Comparison of ENCODE assay signal across 1 cellular context in genomic region chr20:58309607-58310290, GRCh38.
A peak's percentile ranks its signal among the peaks of the same experiment; 100 is the strongest.
TF ChIP-seq lines count a peak whose summit lies in the region.

Gene RAB22A, plus strand, starts transcription at chr20:58309715. Its CDS starts 262 bp downstream, at chr20:58309977.

TF ChIP-seq in HepG2, 621 proteins besides CTCF, POLR2A, EP300 and RAD21 (continued from another document and continues in another):
- TF ChIP-seq ZNF333 (CRISPR knock-in tag; IDR thresholded peaks at IDR 0.05; ENCODE audit: borderline replicate concordance): peak; percentile 91; the same call in 1 of the 2 replicates
- 0 out of 2 replicates have a peak, but pooled peaks have one; percentile 55 for TF ChIP-seq ZIK1 (CRISPR knock-in tag; IDR thresholded peaks at IDR 0.05; ENCODE audit: borderline replicate concordance, low read depth)
- no peak for TF ChIP-seq RFX3 (CRISPR knock-in tag; IDR thresholded peaks at IDR 0.05)
- TF ChIP-seq ASH2L (IDR thresholded peaks at IDR 0.05; ENCODE audit: insufficient read length, low read depth, low read length): peak; percentile 38
- 0 out of 2 replicates have a peak, but pooled peaks have one; percentile 47 for TF ChIP-seq STAT5B (CRISPR knock-in tag; IDR thresholded peaks at IDR 0.05)
- peak; percentile 80 for TF ChIP-seq SPEN (CRISPR knock-in tag; IDR thresholded peaks at IDR 0.05; ENCODE audit: low read depth)
- TF ChIP-seq HES4 (CRISPR knock-in tag; IDR thresholded peaks at IDR 0.05; ENCODE audit: borderline replicate concordance): peak; percentile 92
- no peak for TF ChIP-seq DMAP1 (CRISPR knock-in tag; IDR thresholded peaks at IDR 0.05)
- no peak for TF ChIP-seq HOXD1 (CRISPR knock-in tag; IDR thresholded peaks at IDR 0.05)
- 0 out of 2 replicates have a peak, but pooled peaks have one; percentile 49 for TF ChIP-seq ZSCAN12 (CRISPR knock-in tag; IDR thresholded peaks at IDR 0.05)
- TF ChIP-seq, protein P1, sequence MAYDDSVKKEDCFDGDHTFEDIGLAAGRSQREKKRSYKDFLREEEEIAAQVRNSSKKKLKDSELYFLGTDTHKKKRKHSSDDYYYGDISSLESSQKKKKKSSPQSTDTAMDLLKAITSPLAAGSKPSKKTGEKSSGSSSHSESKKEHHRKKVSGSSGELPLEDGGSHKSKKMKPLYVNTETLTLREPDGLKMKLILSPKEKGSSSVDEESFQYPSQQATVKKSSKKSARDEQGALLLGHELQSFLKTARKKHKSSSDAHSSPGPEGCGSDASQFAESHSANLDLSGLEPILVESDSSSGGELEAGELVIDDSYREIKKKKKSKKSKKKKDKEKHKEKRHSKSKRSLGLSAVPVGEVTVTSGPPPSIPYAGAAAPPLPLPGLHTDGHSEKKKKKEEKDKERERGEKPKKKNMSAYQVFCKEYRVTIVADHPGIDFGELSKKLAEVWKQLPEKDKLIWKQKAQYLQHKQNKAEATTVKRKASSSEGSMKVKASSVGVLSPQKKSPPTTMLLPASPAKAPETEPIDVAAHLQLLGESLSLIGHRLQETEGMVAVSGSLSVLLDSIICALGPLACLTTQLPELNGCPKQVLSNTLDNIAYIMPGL (CRISPR knock-in tag; IDR thresholded peaks at IDR 0.05; ENCODE audit: borderline replicate concordance in 1 of 2, low read depth in 1 of 2): peak in 1 of 2 experiments; percentile 50; a peak in 2 of 4 replicates
- TF ChIP-seq KDM5B (CRISPR knock-in tag; IDR thresholded peaks at IDR 0.05; ENCODE audit: borderline replicate concordance): peak; percentile 82
- TF ChIP-seq NR1H2 (CRISPR knock-in tag; IDR thresholded peaks at IDR 0.05; ENCODE audit: borderline replicate concordance, low read depth): no peak
- peak; percentile 79; the same call in 1 of the 2 replicates for TF ChIP-seq SALL2 (CRISPR knock-in tag; IDR thresholded peaks at IDR 0.05)
- peak; percentile 31; the same call in 1 of the 2 replicates for TF ChIP-seq POGZ (CRISPR knock-in tag; IDR thresholded peaks at IDR 0.05)
- TF ChIP-seq DR1 (CRISPR knock-in tag; IDR thresholded peaks at IDR 0.05): no peak
- TF ChIP-seq, protein P2, sequence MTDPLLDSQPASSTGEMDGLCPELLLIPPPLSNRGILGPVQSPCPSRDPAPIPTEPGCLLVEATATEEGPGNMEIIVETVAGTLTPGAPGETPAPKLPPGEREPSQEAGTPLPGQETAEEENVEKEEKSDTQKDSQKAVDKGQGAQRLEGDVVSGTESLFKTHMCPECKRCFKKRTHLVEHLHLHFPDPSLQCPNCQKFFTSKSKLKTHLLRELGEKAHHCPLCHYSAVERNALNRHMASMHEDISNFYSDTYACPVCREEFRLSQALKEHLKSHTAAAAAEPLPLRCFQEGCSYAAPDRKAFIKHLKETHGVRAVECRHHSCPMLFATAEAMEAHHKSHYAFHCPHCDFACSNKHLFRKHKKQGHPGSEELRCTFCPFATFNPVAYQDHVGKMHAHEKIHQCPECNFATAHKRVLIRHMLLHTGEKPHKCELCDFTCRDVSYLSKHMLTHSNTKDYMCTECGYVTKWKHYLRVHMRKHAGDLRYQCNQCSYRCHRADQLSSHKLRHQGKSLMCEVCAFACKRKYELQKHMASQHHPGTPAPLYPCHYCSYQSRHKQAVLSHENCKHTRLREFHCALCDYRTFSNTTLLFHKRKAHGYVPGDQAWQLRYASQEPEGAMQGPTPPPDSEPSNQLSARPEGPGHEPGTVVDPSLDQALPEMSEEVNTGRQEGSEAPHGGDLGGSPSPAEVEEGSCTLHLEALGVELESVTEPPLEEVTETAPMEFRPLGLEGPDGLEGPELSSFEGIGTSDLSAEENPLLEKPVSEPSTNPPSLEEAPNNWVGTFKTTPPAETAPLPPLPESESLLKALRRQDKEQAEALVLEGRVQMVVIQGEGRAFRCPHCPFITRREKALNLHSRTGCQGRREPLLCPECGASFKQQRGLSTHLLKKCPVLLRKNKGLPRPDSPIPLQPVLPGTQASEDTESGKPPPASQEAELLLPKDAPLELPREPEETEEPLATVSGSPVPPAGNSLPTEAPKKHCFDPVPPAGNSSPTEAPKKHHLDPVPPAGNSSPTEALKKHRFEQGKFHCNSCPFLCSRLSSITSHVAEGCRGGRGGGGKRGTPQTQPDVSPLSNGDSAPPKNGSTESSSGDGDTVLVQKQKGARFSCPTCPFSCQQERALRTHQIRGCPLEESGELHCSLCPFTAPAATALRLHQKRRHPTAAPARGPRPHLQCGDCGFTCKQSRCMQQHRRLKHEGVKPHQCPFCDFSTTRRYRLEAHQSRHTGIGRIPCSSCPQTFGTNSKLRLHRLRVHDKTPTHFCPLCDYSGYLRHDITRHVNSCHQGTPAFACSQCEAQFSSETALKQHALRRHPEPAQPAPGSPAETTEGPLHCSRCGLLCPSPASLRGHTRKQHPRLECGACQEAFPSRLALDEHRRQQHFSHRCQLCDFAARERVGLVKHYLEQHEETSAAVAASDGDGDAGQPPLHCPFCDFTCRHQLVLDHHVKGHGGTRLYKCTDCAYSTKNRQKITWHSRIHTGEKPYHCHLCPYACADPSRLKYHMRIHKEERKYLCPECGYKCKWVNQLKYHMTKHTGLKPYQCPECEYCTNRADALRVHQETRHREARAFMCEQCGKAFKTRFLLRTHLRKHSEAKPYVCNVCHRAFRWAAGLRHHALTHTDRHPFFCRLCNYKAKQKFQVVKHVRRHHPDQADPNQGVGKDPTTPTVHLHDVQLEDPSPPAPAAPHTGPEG (CRISPR knock-in tag; IDR thresholded peaks at IDR 0.05): 0 out of 2 replicates have a peak, but pooled peaks have one; percentile 62
- peak; percentile 90; the same call in 1 of the 2 replicates for TF ChIP-seq EEA1 (CRISPR knock-in tag; IDR thresholded peaks at IDR 0.05; ENCODE audit: borderline replicate concordance)
- peak; percentile 45; the same call in 1 of the 2 replicates for TF ChIP-seq TFE3 (CRISPR knock-in tag; IDR thresholded peaks at IDR 0.05)
- TF ChIP-seq AKAP8 (CRISPR knock-in tag; IDR thresholded peaks at IDR 0.05): peak; percentile 91
- TF ChIP-seq, protein P3, sequence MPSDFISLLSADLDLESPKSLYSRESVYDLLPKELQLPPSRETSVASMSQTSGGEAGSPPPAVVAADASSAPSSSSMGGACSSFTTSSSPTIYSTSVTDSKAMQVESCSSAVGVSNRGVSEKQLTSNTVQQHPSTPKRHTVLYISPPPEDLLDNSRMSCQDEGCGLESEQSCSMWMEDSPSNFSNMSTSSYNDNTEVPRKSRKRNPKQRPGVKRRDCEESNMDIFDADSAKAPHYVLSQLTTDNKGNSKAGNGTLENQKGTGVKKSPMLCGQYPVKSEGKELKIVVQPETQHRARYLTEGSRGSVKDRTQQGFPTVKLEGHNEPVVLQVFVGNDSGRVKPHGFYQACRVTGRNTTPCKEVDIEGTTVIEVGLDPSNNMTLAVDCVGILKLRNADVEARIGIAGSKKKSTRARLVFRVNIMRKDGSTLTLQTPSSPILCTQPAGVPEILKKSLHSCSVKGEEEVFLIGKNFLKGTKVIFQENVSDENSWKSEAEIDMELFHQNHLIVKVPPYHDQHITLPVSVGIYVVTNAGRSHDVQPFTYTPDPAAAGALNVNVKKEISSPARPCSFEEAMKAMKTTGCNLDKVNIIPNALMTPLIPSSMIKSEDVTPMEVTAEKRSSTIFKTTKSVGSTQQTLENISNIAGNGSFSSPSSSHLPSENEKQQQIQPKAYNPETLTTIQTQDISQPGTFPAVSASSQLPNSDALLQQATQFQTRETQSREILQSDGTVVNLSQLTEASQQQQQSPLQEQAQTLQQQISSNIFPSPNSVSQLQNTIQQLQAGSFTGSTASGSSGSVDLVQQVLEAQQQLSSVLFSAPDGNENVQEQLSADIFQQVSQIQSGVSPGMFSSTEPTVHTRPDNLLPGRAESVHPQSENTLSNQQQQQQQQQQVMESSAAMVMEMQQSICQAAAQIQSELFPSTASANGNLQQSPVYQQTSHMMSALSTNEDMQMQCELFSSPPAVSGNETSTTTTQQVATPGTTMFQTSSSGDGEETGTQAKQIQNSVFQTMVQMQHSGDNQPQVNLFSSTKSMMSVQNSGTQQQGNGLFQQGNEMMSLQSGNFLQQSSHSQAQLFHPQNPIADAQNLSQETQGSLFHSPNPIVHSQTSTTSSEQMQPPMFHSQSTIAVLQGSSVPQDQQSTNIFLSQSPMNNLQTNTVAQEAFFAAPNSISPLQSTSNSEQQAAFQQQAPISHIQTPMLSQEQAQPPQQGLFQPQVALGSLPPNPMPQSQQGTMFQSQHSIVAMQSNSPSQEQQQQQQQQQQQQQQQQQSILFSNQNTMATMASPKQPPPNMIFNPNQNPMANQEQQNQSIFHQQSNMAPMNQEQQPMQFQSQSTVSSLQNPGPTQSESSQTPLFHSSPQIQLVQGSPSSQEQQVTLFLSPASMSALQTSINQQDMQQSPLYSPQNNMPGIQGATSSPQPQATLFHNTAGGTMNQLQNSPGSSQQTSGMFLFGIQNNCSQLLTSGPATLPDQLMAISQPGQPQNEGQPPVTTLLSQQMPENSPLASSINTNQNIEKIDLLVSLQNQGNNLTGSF (CRISPR knock-in tag; IDR thresholded peaks at IDR 0.05): no peak
- TF ChIP-seq CSRNP1 (CRISPR knock-in tag; IDR thresholded peaks at IDR 0.05): 0 out of 2 replicates have a peak, but pooled peaks have one; percentile 59
- TF ChIP-seq ZNF878 (CRISPR knock-in tag; IDR thresholded peaks at IDR 0.05): no peak
- TF ChIP-seq, protein P4, sequence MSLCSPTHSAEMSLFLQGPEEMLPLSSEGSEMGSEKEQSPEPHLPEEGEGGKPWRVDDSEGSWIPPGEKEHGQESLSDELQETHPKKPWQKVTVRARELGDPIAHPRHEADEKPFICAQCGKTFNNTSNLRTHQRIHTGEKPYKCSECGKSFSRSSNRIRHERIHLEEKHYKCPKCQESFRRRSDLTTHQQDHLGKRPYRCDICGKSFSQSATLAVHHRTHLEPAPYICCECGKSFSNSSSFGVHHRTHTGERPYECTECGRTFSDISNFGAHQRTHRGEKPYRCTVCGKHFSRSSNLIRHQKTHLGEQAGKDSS (CRISPR knock-in tag; IDR thresholded peaks at IDR 0.05; ENCODE audit: borderline replicate concordance, low read depth): peak; percentile 34; the same call in 1 of the 2 replicates
- no peak for TF ChIP-seq HOXA9 (CRISPR knock-in tag; IDR thresholded peaks at IDR 0.05; ENCODE audit: borderline replicate concordance)
- TF ChIP-seq DZIP1 (CRISPR knock-in tag; IDR thresholded peaks at IDR 0.05): 0 out of 2 replicates have a peak, but pooled peaks have one; percentile 57
- no peak for TF ChIP-seq ZNF747 (CRISPR knock-in tag; IDR thresholded peaks at IDR 0.05; ENCODE audit: borderline replicate concordance)
- TF ChIP-seq, protein P5, sequence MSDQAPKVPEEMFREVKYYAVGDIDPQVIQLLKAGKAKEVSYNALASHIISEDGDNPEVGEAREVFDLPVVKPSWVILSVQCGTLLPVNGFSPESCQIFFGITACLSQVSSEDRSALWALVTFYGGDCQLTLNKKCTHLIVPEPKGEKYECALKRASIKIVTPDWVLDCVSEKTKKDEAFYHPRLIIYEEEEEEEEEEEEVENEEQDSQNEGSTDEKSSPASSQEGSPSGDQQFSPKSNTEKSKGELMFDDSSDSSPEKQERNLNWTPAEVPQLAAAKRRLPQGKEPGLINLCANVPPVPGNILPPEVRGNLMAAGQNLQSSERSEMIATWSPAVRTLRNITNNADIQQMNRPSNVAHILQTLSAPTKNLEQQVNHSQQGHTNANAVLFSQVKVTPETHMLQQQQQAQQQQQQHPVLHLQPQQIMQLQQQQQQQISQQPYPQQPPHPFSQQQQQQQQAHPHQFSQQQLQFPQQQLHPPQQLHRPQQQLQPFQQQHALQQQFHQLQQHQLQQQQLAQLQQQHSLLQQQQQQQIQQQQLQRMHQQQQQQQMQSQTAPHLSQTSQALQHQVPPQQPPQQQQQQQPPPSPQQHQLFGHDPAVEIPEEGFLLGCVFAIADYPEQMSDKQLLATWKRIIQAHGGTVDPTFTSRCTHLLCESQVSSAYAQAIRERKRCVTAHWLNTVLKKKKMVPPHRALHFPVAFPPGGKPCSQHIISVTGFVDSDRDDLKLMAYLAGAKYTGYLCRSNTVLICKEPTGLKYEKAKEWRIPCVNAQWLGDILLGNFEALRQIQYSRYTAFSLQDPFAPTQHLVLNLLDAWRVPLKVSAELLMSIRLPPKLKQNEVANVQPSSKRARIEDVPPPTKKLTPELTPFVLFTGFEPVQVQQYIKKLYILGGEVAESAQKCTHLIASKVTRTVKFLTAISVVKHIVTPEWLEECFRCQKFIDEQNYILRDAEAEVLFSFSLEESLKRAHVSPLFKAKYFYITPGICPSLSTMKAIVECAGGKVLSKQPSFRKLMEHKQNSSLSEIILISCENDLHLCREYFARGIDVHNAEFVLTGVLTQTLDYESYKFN (CRISPR knock-in tag; conservative IDR thresholded peaks at IDR 0.05): no peak
